ENCODE assay signal across 14 cellular contexts in genomic region chr5:17828709-17829108, GRCh38.
"Had no signal": no experiment of that assay in that cellular context is flagged by ENCODE, and none has a peak within 500 bp of the region (broad histone marks: within the 10 kb centered on the region; RNA-seq: fewer than 3 reads in every experiment).

No MANE protein-coding gene starts in this region.

- H3K9me3 Mint-ChIP-seq: memory B cell, nephron had no signal

- H3K27ac Mint-ChIP-seq: activated naive CD8-positive, alpha-beta T cell; immature natural killer cell; memory B cell; nephron; T-helper 17 cell had no signal

- H3K36me3 Mint-ChIP-seq: activated naive CD8-positive, alpha-beta T cell; immature natural killer cell; memory B cell had no signal

- ATAC-seq: psoas muscle, T-helper 17 cell had no signal

- H3K4me1 Mint-ChIP-seq: immature natural killer cell, T-helper 17 cell had no signal

- H3K4me3 Mint-ChIP-seq: activated naive CD8-positive, alpha-beta T cell; immature natural killer cell; memory B cell; nephron; T-helper 17 cell had no signal

- H3K27me3 Mint-ChIP-seq: activated naive CD8-positive, alpha-beta T cell; memory B cell; T-helper 17 cell had no signal

- H3K4me3 ChIP-seq: psoas muscle, sigmoid colon, testis had no signal

- DNase-seq: central memory CD4-positive, alpha-beta T cell; effector memory CD4-positive, alpha-beta T cell; immature natural killer cell; occipital lobe; psoas muscle; sigmoid colon; stimulated activated CD4-positive, alpha-beta T cell treated with anti-CD3 and anti-CD28 coated beads, Interleukin-12 subunit alpha, Interleukin-12 subunit beta, amount 100 ng/mL, for 4 hours; stimulated activated CD4-positive, alpha-beta T cell treated with anti-CD3 and anti-CD28 coated beads, Interleukin-2, amount 100 ng/mL, for 48 hours; stimulated activated naive CD4-positive, alpha-beta T cell treated with Interleukin-2 at 50 U/mL for 16 hours; T-helper 17 cell; testis had no signal
